ENCODE assay signal across 9 cellular contexts in genomic region chr20:23995905-23996666, GRCh38. TPM values are rescaled to one million over a fixed set of nuclear protein-coding genes. Genes with fewer than 3 reads are reported as not detected.
A peak's percentile ranks its signal among the peaks of the same experiment; 100 is the strongest.
DNase-seq lines count a peak whose midpoint lies in the region; ATAC-seq, FAIRE-seq and TF ChIP-seq lines count a peak whose summit lies in the region.
"Had no signal": no experiment of that assay in that cellular context is flagged by ENCODE, and none has a peak within 500 bp of the region (broad histone marks: within the 10 kb centered on the region; RNA-seq: fewer than 3 reads in every experiment).

No MANE protein-coding gene starts in this region.

- TF ChIP-seq CTCF in NB4 (IDR thresholded peaks at IDR 0.05; ENCODE audit: low read depth, low read length) (peak; percentile 69), colonic mucosa (IDR thresholded peaks at IDR 0.05) (peak; percentile 91), mesothelial cell of epicardium (IDR thresholded peaks at IDR 0.05; ENCODE audit: unreplicated experiment) (peak; percentile 88)

- H3K4me3 Mint-ChIP-seq in mesothelial cell of epicardium = no peak overlapping the region
- no peak overlapping the region for H3K4me3 Mint-ChIP-seq in stimulated activated naive B cell treated with anti-CD40 and anti-IgM and Interleukin-4, amounts not matched to agents 10 μg/mL and 1 μg/mL and 100 μg/mL, for 72 hours
- H3K4me3 Mint-ChIP-seq: activated naive CD8-positive, alpha-beta T cell had no signal

- H3K27ac ChIP-seq in colonic mucosa = no peak overlapping the region

- H3K4me3 ChIP-seq in NB4 (ENCODE audit: low read depth, low read length) = no peak overlapping the region
- no peak overlapping the region for H3K4me3 ChIP-seq in colonic mucosa

- DNase-seq in NB4 (ENCODE audit: low read depth) (peak; percentile 60), colonic mucosa (peak; percentile 54), mesothelial cell of epicardium (ENCODE audit: low spot score in 2 of 2, unreplicated experiment in 2 of 2) (peak; percentile 49 to 74)
- DNase-seq in activated CD4-positive, alpha-beta T cell treated with anti-CD3 and anti-CD28 coated beads for 1 hour = peak; percentile 46
- peak; percentile 42 for DNase-seq in stimulated activated CD8-positive, alpha-beta memory T cell treated with anti-CD3 and anti-CD28 coated beads, Interleukin-4, amount 100 ng/mL, for 24 hours (ENCODE audit: low read depth)
- no peak for DNase-seq in stimulated activated naive B cell treated with anti-CD40 and anti-IgM and Interleukin-4, amounts not matched to agents 10 μg/mL and 1 μg/mL and 100 μg/mL, for 72 hours

- H3K4me1 ChIP-seq in colonic mucosa = no peaks in the 10 kb centered on the region

- H3K36me3 ChIP-seq in colonic mucosa = no peaks in the 10 kb centered on the region

- no peaks in the 10 kb centered on the region for H3K27me3 ChIP-seq in colonic mucosa

- no peaks in the 10 kb centered on the region for H3K36me3 Mint-ChIP-seq in mesothelial cell of epicardium
- H3K36me3 Mint-ChIP-seq in stimulated activated naive B cell treated with anti-CD40 and anti-IgM and Interleukin-4, amounts not matched to agents 10 μg/mL and 1 μg/mL and 100 μg/mL, for 72 hours = no peaks in the 10 kb centered on the region
- H3K36me3 Mint-ChIP-seq: activated naive CD8-positive, alpha-beta T cell had no signal

- H3K4me1 Mint-ChIP-seq in mesothelial cell of epicardium = no peaks in the 10 kb centered on the region
- no peaks in the 10 kb centered on the region for H3K4me1 Mint-ChIP-seq in stimulated activated naive B cell treated with anti-CD40 and anti-IgM and Interleukin-4, amounts not matched to agents 10 μg/mL and 1 μg/mL and 100 μg/mL, for 72 hours

- no peak for TF ChIP-seq POLR2A in NB4 (IDR thresholded peaks at IDR 0.05; ENCODE audit: extremely low read depth, insufficient read length)

- H3K9me3 Mint-ChIP-seq in mesothelial cell of epicardium = no peaks in the 10 kb centered on the region
- H3K9me3 Mint-ChIP-seq in stimulated activated naive B cell treated with anti-CD40 and anti-IgM and Interleukin-4, amounts not matched to agents 10 μg/mL and 1 μg/mL and 100 μg/mL, for 72 hours = no peaks in the 10 kb centered on the region

- peak; percentile 100 for FAIRE-seq in G401.6 (lab: Jason Lieb, UNC)

- no peaks in the 10 kb centered on the region for H3K9me3 ChIP-seq in colonic mucosa

- H3K27ac Mint-ChIP-seq in mesothelial cell of epicardium = no peak overlapping the region
- no peak overlapping the region for H3K27ac Mint-ChIP-seq in stimulated activated naive B cell treated with anti-CD40 and anti-IgM and Interleukin-4, amounts not matched to agents 10 μg/mL and 1 μg/mL and 100 μg/mL, for 72 hours
- H3K27ac Mint-ChIP-seq: activated naive CD8-positive, alpha-beta T cell had no signal

- peaks cover 8% of the 10 kb centered on the region for H3K27me3 Mint-ChIP-seq in mesothelial cell of epicardium (ENCODE audit: low read depth)
- peaks cover 10 to 28% of the 10 kb centered on the region in 2 donors for H3K27me3 Mint-ChIP-seq in stimulated activated naive B cell treated with anti-CD40 and anti-IgM and Interleukin-4, amounts not matched to agents 10 μg/mL and 1 μg/mL and 100 μg/mL, for 72 hours
- H3K27me3 Mint-ChIP-seq: activated naive CD8-positive, alpha-beta T cell had no signal

- no peak overlapping the region for H3K9ac ChIP-seq in colonic mucosa (ENCODE audit: low read depth in 2 of 2, low read length in 2 of 2)

- intact Hi-C loops in colonic mucosa (cut with DNase I) = no loop called here

- no peak for ATAC-seq in GM21825 (IDR thresholded peaks at IDR 0.05; ENCODE audit: unreplicated experiment)
- ATAC-seq in stimulated activated naive B cell treated with anti-CD40 and anti-IgM and Interleukin-4, amounts not matched to agents 10 μg/mL and 1 μg/mL and 100 μg/mL, for 72 hours (replicated peaks) = no peak

RNA-seq across cellular contexts. Expression of gene GGTLC1, which starts 7.5 kb away (rescaled TPM):
- under 1 TPM in 1 of 2 donors, not detected in 1; 0.27 TPM for total RNA-seq in colonic mucosa
- total RNA-seq in mesothelial cell of epicardium = not detected in 3 replicates
